ENCODE assay signal across 23 cellular contexts in the genomic region with DNA sequence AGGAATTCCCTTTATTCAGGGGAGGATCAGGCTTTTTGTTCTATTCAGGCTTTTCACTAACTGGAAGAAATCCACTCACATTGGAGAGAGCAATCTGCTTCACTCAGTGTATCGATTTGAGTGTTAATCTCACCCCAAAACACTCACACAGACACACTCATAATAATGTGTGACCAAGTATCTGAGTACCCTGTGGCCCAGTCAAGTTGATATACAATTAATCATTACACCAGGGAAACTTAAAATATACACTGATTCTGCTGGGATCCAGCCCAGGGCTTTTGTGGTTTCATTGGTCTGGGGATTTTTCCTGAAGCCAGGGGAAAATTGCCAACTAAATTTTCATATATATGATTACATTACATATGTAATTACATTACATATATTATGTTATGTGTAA.
"Had no signal": no experiment of that assay in that cellular context is flagged by ENCODE, and none has a peak within 500 bp of the region (broad histone marks: within the 10 kb centered on the region; RNA-seq: fewer than 3 reads in every experiment).

No MANE protein-coding gene starts in this region.

- H3K36me3 ChIP-seq: brain microvascular endothelial cell, colonic mucosa, suprapubic skin, transverse colon, vagina had no signal

- ATAC-seq: natural killer cell treated with Interleukin-12 subunit alpha and Interleukin-12 subunit beta and Interleukin-15 and Interleukin-18, amount 100 ng/mL, for 72 hours had no signal

- H3K4me1 Mint-ChIP-seq: activated B cell treated with CpG ODN at 0.5 μM for 24 hours had no signal

- H3K27me3 Mint-ChIP-seq: activated B cell treated with CpG ODN at 0.5 μM for 24 hours; activated CD4-positive, alpha-beta memory T cell treated with anti-CD3 and anti-CD28 coated beads for 36 hours; activated naive CD8-positive, alpha-beta T cell; stimulated activated naive CD8-positive, alpha-beta T cell treated with anti-CD3 and anti-CD28 coated beads, Interleukin-15, Interleukin-2, amounts not matched to agents 100 ng/mL and 50 ng/mL, for 24 hours had no signal

- H3K27me3 ChIP-seq: brain microvascular endothelial cell, colonic mucosa, suprapubic skin, transverse colon, vagina had no signal

- H3K27ac Mint-ChIP-seq: activated B cell treated with CpG ODN at 0.5 μM for 24 hours; activated CD4-positive, alpha-beta memory T cell treated with anti-CD3 and anti-CD28 coated beads for 36 hours; activated naive CD8-positive, alpha-beta T cell; activated T-helper 1 cell treated with anti-CD3 and anti-CD28 coated beads, Interleukin-12 subunit alpha, Interleukin-12 subunit beta, Interleukin-2, Interleukin-4 antibody, amounts not matched to agents 30 ng/mL and 10 ng/mL and 1 ng/mL, durations not matched to agents 14 hours and 24 hours and 36 hours; natural killer cell treated with Interleukin-12 subunit alpha and Interleukin-12 subunit beta and Interleukin-15 and Interleukin-18, amount 100 ng/mL, for 72 hours; stimulated activated naive CD8-positive, alpha-beta T cell treated with anti-CD3 and anti-CD28 coated beads, Interleukin-15, Interleukin-2, amounts not matched to agents 100 ng/mL and 50 ng/mL, for 24 hours had no signal

- DNase-seq: activated B cell treated with CpG ODN at 0.5 μM for 24 hours; activated CD4-positive, alpha-beta memory T cell treated with anti-CD3 and anti-CD28 coated beads for 36 hours; activated CD4-positive, alpha-beta T cell treated with anti-CD3 and anti-CD28 coated beads for 4 hours; activated gamma-delta T cell treated with Interleukin-2 at 50 U/mL for 16 hours; activated T-cell treated with anti-CD3 and anti-CD28 coated beads for 4 hours; amniotic stem cell; brain microvascular endothelial cell; central memory CD4-positive, alpha-beta T cell; colonic mucosa; head of caudate nucleus; kidney glomerular epithelial cell; retina; T-helper 1 cell; T-helper 9 cell; transverse colon had no signal

- H3K4me3 ChIP-seq: colonic mucosa, skin epidermis, suprapubic skin, transverse colon, vagina had no signal

- H3K9me3 Mint-ChIP-seq: activated B cell treated with CpG ODN at 0.5 μM for 24 hours; activated CD4-positive, alpha-beta memory T cell treated with anti-CD3 and anti-CD28 coated beads for 36 hours; activated T-helper 1 cell treated with anti-CD3 and anti-CD28 coated beads, Interleukin-12 subunit alpha, Interleukin-12 subunit beta, Interleukin-2, Interleukin-4 antibody, amounts not matched to agents 30 ng/mL and 10 ng/mL and 1 ng/mL, durations not matched to agents 14 hours and 24 hours and 36 hours; natural killer cell treated with Interleukin-12 subunit alpha and Interleukin-12 subunit beta and Interleukin-15 and Interleukin-18, amount 100 ng/mL, for 72 hours; stimulated activated naive CD8-positive, alpha-beta T cell treated with anti-CD3 and anti-CD28 coated beads, Interleukin-15, Interleukin-2, amounts not matched to agents 100 ng/mL and 50 ng/mL, for 24 hours had no signal

- FAIRE-seq: frontal cortex had no signal

- H3K4me3 Mint-ChIP-seq: activated B cell treated with CpG ODN at 0.5 μM for 24 hours; activated CD4-positive, alpha-beta memory T cell treated with anti-CD3 and anti-CD28 coated beads for 36 hours; activated naive CD8-positive, alpha-beta T cell; activated T-helper 1 cell treated with anti-CD3 and anti-CD28 coated beads, Interleukin-12 subunit alpha, Interleukin-12 subunit beta, Interleukin-2, Interleukin-4 antibody, amounts not matched to agents 30 ng/mL and 10 ng/mL and 1 ng/mL, durations not matched to agents 14 hours and 24 hours and 36 hours; natural killer cell treated with Interleukin-12 subunit alpha and Interleukin-12 subunit beta and Interleukin-15 and Interleukin-18, amount 100 ng/mL, for 72 hours; stimulated activated naive CD8-positive, alpha-beta T cell treated with anti-CD3 and anti-CD28 coated beads, Interleukin-15, Interleukin-2, amounts not matched to agents 100 ng/mL and 50 ng/mL, for 24 hours had no signal

- H3K36me3 Mint-ChIP-seq: activated CD4-positive, alpha-beta memory T cell treated with anti-CD3 and anti-CD28 coated beads for 36 hours; activated naive CD8-positive, alpha-beta T cell; natural killer cell treated with Interleukin-12 subunit alpha and Interleukin-12 subunit beta and Interleukin-15 and Interleukin-18, amount 100 ng/mL, for 72 hours had no signal

- H3K27ac ChIP-seq: brain microvascular endothelial cell, colonic mucosa, skin epidermis, suprapubic skin, transverse colon, vagina had no signal

- H3K9me3 ChIP-seq: colonic mucosa, suprapubic skin, transverse colon, vagina had no signal

- H3K4me1 ChIP-seq: colonic mucosa, vagina had no signal
